In the genomic region with DNA sequence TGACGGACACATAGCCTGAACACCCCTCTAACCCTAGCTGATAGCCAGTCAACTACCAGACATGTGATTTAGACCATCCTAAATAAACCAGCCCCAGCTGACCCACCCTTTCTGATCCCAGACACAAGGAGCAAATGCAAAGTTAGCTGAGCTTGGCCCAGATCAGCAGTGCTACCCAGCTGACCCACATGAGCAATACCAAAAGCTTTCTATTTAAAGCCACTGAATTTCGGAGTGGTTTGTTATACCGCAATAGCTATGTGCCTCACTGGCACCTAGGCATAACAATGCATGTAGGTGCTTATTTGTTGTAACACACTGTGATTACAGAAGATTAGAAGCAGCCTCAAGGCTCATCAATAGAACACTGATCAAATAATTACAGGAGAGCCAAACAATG, we compare ENCODE assay signal across 2 cellular contexts.
A peak's percentile ranks its signal among the peaks of the same experiment; 100 is the strongest.
TF ChIP-seq lines count a peak whose summit lies in the region.

No MANE protein-coding gene starts in this region.

TF ChIP-seq in HEK293, 187 proteins besides CTCF, POLR2A, EP300 and RAD21:
- TF ChIP-seq TRIM28 (IDR thresholded peaks at IDR 0.05; ENCODE audit: borderline replicate concordance, low read length) (no peak), ZNF623 (tag by site-specific recombination; IDR thresholded peaks at IDR 0.05) (no peak), ZFP3 (tag by site-specific recombination; IDR thresholded peaks at IDR 0.05; ENCODE audit: low read depth) (no peak), ZNF473 (tag by site-specific recombination; IDR thresholded peaks at IDR 0.05) (no peak), ZNF544 (tag by site-specific recombination; IDR thresholded peaks at IDR 0.05) (no peak), ZNF776 (tag by site-specific recombination; IDR thresholded peaks at IDR 0.05; ENCODE audit: borderline replicate concordance) (no peak), ZBTB17 (tag by site-specific recombination; IDR thresholded peaks at IDR 0.05) (peak; percentile 45; the same call in 1 of the 2 replicates), ZNF138 (tag by site-specific recombination; IDR thresholded peaks at IDR 0.05; ENCODE audit: borderline replicate concordance) (no peak)

TF ChIP-seq in GM12878, 131 proteins besides CTCF, POLR2A, EP300 and RAD21:
- 0 out of 2 replicates have a peak, but pooled peaks have one; percentile 29 for TF ChIP-seq RUNX3 (IDR thresholded peaks at IDR 0.05; ENCODE audit: low read length)
- TF ChIP-seq ZNF622 (IDR thresholded peaks at IDR 0.05) = no peak
